ENCODE assay signal across 9 cellular contexts in genomic region chr1:22341791-22342605, GRCh38.
DNase-seq lines count a peak whose midpoint lies in the region; ATAC-seq, FAIRE-seq and TF ChIP-seq lines count a peak whose summit lies in the region.
"Had no signal": no experiment of that assay in that cellular context is flagged by ENCODE, and none has a peak within 500 bp of the region (broad histone marks: within the 10 kb centered on the region; RNA-seq: fewer than 3 reads in every experiment).

No MANE protein-coding gene starts in this region.

- peaks cover 4% of the 10 kb centered on the region for H3K4me1 ChIP-seq in A673 (ENCODE audit: insufficient read depth, low read length, poor library complexity, severe bottlenecking)

- CTCF ChIA-PET in A673 (lab: Charles Lee) = no interaction called here

- H3K36me3 ChIP-seq in A673 (ENCODE audit: insufficient read depth, low read length, poor library complexity, severe bottlenecking) (no peaks in the 10 kb centered on the region), SK-N-MC (ENCODE audit: insufficient read depth, low read length) (no peaks in the 10 kb centered on the region)

- H3K27ac ChIP-seq in A673 (ENCODE audit: low read depth, low read length, poor library complexity, severe bottlenecking) (no peak overlapping the region), SK-N-MC (no peak overlapping the region)
- H3K27ac ChIP-seq: C4-2B had no signal

- no peaks in the 10 kb centered on the region for H3K27me3 ChIP-seq in A673 (replicated peaks; ENCODE audit: insufficient read depth, low read depth, low read length, poor library complexity)

- TF ChIP-seq CTCF in A673 (conservative IDR thresholded peaks at IDR 0.05; ENCODE audit: low read depth, low read length) (no peak), GM13977 (IDR thresholded peaks at IDR 0.05; ENCODE audit: extremely low read depth, insufficient read depth, missing control alignments) (no peak)

- BruUV-seq in A673 (replicated peaks; lab: Mats Ljungman, UMichigan) = no TSS peak

- no peak for ATAC-seq in GM18873 (IDR thresholded peaks at IDR 0.05; ENCODE audit: low FRiP score, unreplicated experiment)
- no peak for ATAC-seq in HG02642 (IDR thresholded peaks at IDR 0.05; ENCODE audit: poor library complexity, unreplicated experiment)
- ATAC-seq in GM21723 (IDR thresholded peaks at IDR 0.05; ENCODE audit: unreplicated experiment) = no peak

- intact Hi-C loops in A673 (cut with micrococcal nuclease; ENCODE audit: unreplicated experiment) = no loop called here

- H3K9me3 ChIP-seq in A673 (ENCODE audit: low read depth, low read length, poor library complexity, severe bottlenecking) = no peaks in the 10 kb centered on the region
- no peaks in the 10 kb centered on the region for H3K9me3 ChIP-seq in SK-N-MC (ENCODE audit: low read depth, low read length)

- POLR2A ChIA-PET in A673 (lab: Charles Lee; ENCODE audit: low non-redundant PET) = no interaction called here

- no peak overlapping the region for H3K9ac ChIP-seq in SK-N-MC (ENCODE audit: insufficient read length)

- DNase-seq in A673 (ENCODE audit: low spot score) = peak; percentile 38
- peak; percentile 24 for DNase-seq in HTR-8/SVneo (ENCODE audit: insufficient read length, low spot score)
- no peak for DNase-seq in SK-N-MC (ENCODE audit: low read depth, low spot score)
- DNase-seq in left kidney (ENCODE audit: low read depth, low spot score) = peak; percentile 97
- no peak for DNase-seq in GM13977 (ENCODE audit: low spot score)

- no peak for FAIRE-seq in HTR-8/SVneo (lab: Jason Lieb, UNC)

- H3K4me3 ChIP-seq in A673 (ENCODE audit: low read depth, low read length, poor library complexity, severe bottlenecking) (no peak overlapping the region), SK-N-MC (peak overlapping the region; percentile 39; the same call in 1 of the 2 replicates)

- in situ Hi-C loops in GM13977 (cut with MboI; ENCODE audit: low pct_unique_long_range_greater_than_20kb, low sequenced_read_pairs, unreplicated experiment) = no loop called here

Comparison
In these comparisons a context has a peak if more than half of its experiments do, and no peak if none do; other contexts are left out.
1. DNase-seq: peak in A673 (single experiment), HTR-8/SVneo (single experiment) and left kidney (single experiment); none in SK-N-MC (single experiment) and GM13977 (single experiment).